In the genomic region with DNA sequence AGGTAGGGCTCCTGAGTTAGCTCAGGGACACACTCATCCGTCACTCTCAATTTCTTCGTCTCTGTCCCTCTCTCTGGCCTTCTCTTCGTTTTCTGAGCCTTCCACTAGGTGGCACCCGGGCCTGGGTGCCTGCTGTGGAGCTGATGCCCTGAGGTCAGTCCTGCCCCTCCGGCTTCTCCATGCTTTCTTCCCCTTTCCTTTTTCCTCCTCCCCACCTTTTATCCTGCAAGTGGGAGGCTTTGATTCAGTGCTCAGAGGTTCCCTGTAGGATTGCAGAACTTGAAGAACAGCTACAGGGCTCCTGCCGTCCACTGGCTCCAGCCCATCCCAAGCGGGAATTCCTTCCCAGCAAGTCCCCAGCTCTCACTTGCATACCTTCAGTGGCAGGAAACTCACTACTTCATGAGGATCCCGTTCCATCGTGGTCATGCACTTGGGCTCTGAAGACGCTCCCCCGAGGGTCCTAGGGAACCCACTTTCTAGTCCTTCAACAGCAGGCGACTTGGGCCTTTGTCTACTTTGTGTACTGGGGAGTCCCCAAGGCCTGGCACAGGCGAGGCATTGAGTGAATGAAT, we compare ENCODE assay signal across 8 cellular contexts. TPM values are rescaled to one million over a fixed set of nuclear protein-coding genes. Genes with fewer than 3 reads are reported as not detected.
DNase-seq lines count a peak whose midpoint lies in the region; ATAC-seq and TF ChIP-seq lines count a peak whose summit lies in the region.

No MANE protein-coding gene starts in this region.

- no peaks in the 10 kb centered on the region for H3K9me3 Mint-ChIP-seq in activated CD8-positive, alpha-beta T cell treated with anti-CD3 and anti-CD28 coated beads, Interleukin-2, amount 10 ng/mL, durations not matched to agents 7 days and 5 days (ENCODE audit: insufficient read depth)
- H3K9me3 Mint-ChIP-seq in mesothelial cell of epicardium: peaks cover 3% of the 10 kb centered on the region

- H3K36me3 Mint-ChIP-seq in activated CD8-positive, alpha-beta T cell treated with anti-CD3 and anti-CD28 coated beads, Interleukin-2, amount 10 ng/mL, durations not matched to agents 7 days and 5 days (ENCODE audit: low read depth): no peaks in the 10 kb centered on the region
- no peaks in the 10 kb centered on the region for H3K36me3 Mint-ChIP-seq in mesothelial cell of epicardium

- H3K4me3 Mint-ChIP-seq in activated CD8-positive, alpha-beta T cell treated with anti-CD3 and anti-CD28 coated beads, Interleukin-2, amount 10 ng/mL, durations not matched to agents 7 days and 5 days: no peak overlapping the region
- H3K4me3 Mint-ChIP-seq in mesothelial cell of epicardium: no peak overlapping the region

- no peak overlapping the region for H3K27ac Mint-ChIP-seq in activated CD8-positive, alpha-beta T cell treated with anti-CD3 and anti-CD28 coated beads, Interleukin-2, amount 10 ng/mL, durations not matched to agents 7 days and 5 days
- peak overlapping the region; percentile 23 for H3K27ac Mint-ChIP-seq in mesothelial cell of epicardium

- DNase-seq in BJ (ENCODE audit: low read depth) (no peak), NCI-H82 (lab: John Stamatoyannopoulos, UW) (peak; percentile 92), mesothelial cell of epicardium (ENCODE audit: low spot score in 2 of 2, unreplicated experiment in 2 of 2) (peak; percentile 38 to 71)
- DNase-seq in activated CD8-positive, alpha-beta T cell treated with anti-CD3 and anti-CD28 coated beads, Interleukin-2, amount 10 ng/mL, durations not matched to agents 7 days and 5 days: peak; percentile 67
- DNase-seq in effector memory CD4-positive, alpha-beta T cell: peak; percentile 14 to 37 (median 15)
- peak; percentile 75 for DNase-seq in stimulated activated CD8-positive, alpha-beta memory T cell treated with anti-CD3 and anti-CD28 coated beads, Interleukin-4, amount 100 ng/mL, for 48 hours

- H3K9me3 ChIP-seq in HEK293 (ENCODE audit: control insufficient read depth, insufficient read depth, low read depth, low read length): no peaks in the 10 kb centered on the region
- H3K9me3 ChIP-seq in effector memory CD4-positive, alpha-beta T cell (ENCODE audit: control insufficient read depth, low read length): no peaks in the 10 kb centered on the region

- no peaks in the 10 kb centered on the region for H3K27me3 ChIP-seq in BJ (ENCODE audit: control insufficient read depth, insufficient read depth, low read length)
- H3K27me3 ChIP-seq in effector memory CD4-positive, alpha-beta T cell (replicated peaks; ENCODE audit: control insufficient read depth, insufficient read depth, low read length, poor library complexity, severe bottlenecking): no peaks in the 10 kb centered on the region

- H3K4me1 Mint-ChIP-seq in activated CD8-positive, alpha-beta T cell treated with anti-CD3 and anti-CD28 coated beads, Interleukin-2, amount 10 ng/mL, durations not matched to agents 7 days and 5 days (ENCODE audit: low read depth): no peaks in the 10 kb centered on the region
- peaks cover 13% of the 10 kb centered on the region for H3K4me1 Mint-ChIP-seq in mesothelial cell of epicardium

- no peak overlapping the region for H3K4me3 ChIP-seq in BJ (ENCODE audit: low read depth, low read length)
- no peak overlapping the region for H3K4me3 ChIP-seq in HEK293 (ENCODE audit: low read depth, low read length)
- no peak overlapping the region for H3K4me3 ChIP-seq in effector memory CD4-positive, alpha-beta T cell (ENCODE audit: insufficient read depth, low read depth, low read length, poor library complexity, severe bottlenecking)

- H3K27me3 Mint-ChIP-seq in activated CD8-positive, alpha-beta T cell treated with anti-CD3 and anti-CD28 coated beads, Interleukin-2, amount 10 ng/mL, durations not matched to agents 7 days and 5 days (ENCODE audit: low read depth): no peaks in the 10 kb centered on the region
- H3K27me3 Mint-ChIP-seq in mesothelial cell of epicardium (ENCODE audit: low read depth): no peaks in the 10 kb centered on the region

- TF ChIP-seq CTCF in BJ (IDR thresholded peaks at IDR 0.05; ENCODE audit: insufficient read depth, low read depth, low read length): peak; percentile 96
- TF ChIP-seq CTCF in HEK293 (tag by site-specific recombination; IDR thresholded peaks at IDR 0.05): peak; percentile 88
- TF ChIP-seq CTCF in mesothelial cell of epicardium (IDR thresholded peaks at IDR 0.05; ENCODE audit: unreplicated experiment): peak; percentile 59

- CTCF ChIA-PET in BJ (lab: Yijun Ruan, JAX): interaction anchor here (0.6 to 5.0 kb wide), 51 partner anchors 9 to 209 kb away, joined by 3 to 70 read pairs (median 5); partner anchors contain the start of gene CLIC4
- CTCF ChIA-PET in HEK293 (lab: Yijun Ruan, JAX): interaction anchor here (0.5 to 6.8 kb wide), 57 partner anchors 10 to 1261 kb away, joined by 3 to 152 read pairs (median 4); partner anchors contain the start of gene CLIC4
- CTCF ChIA-PET in activated CD8-positive, alpha-beta T cell treated with anti-CD3 and anti-CD28 coated beads, Interleukin-2, amount 10 ng/mL, durations not matched to agents 7 days and 5 days (lab: Charles Lee): interaction anchor here (0.6 to 7.8 kb wide), 41 partner anchors 9 to 527 kb away, joined by 3 to 240 read pairs (median 4); partner anchors contain the start of gene CLIC4

- ATAC-seq in activated CD8-positive, alpha-beta T cell treated with anti-CD3 and anti-CD28 coated beads, Interleukin-2, amount 10 ng/mL, durations not matched to agents 7 days and 5 days: peak; percentile 77
- no peak for ATAC-seq in HG02763 (IDR thresholded peaks at IDR 0.05; ENCODE audit: unreplicated experiment)

- H3K27ac ChIP-seq in HEK293 (ENCODE audit: extremely low read depth, low read depth, low read length): no peak overlapping the region
- no peak overlapping the region for H3K27ac ChIP-seq in effector memory CD4-positive, alpha-beta T cell (ENCODE audit: insufficient read depth, low read length, poor library complexity, severe bottlenecking)

- H3K4me1 ChIP-seq in HEK293 (ENCODE audit: control insufficient read depth, insufficient read depth, low read length): no peaks in the 10 kb centered on the region; the same call in 1 of the 2 replicates
- H3K4me1 ChIP-seq in effector memory CD4-positive, alpha-beta T cell (ENCODE audit: control insufficient read depth, insufficient read depth, low read length, poor library complexity, severe bottlenecking): no peaks in the 10 kb centered on the region

- H3K36me3 ChIP-seq in BJ (ENCODE audit: control insufficient read depth, insufficient read depth, low read length) (no peaks in the 10 kb centered on the region), HEK293 (ENCODE audit: control insufficient read depth in 2 of 2, insufficient read depth in 1 of 2, low read length in 2 of 2) (no peaks in the 10 kb centered on the region)
- no peaks in the 10 kb centered on the region for H3K36me3 ChIP-seq in effector memory CD4-positive, alpha-beta T cell (ENCODE audit: control insufficient read depth, insufficient read depth, low read length)

- POLR2A ChIA-PET in BJ (lab: Charles Lee) (interaction anchor here (1.1 kb wide), 1 partner anchor 56 kb away, joined by 3 read pairs; the partner anchor contains the start of gene CLIC4), HEK293 (lab: Yijun Ruan, JAX) (interaction anchor here (0.7 to 2.8 kb wide), 4 partner anchors 17 to 142 kb away, joined by 3 to 28 read pairs (median 6); partner anchors contain the start of gene CLIC4)
- POLR2A ChIA-PET in activated CD8-positive, alpha-beta T cell treated with anti-CD3 and anti-CD28 coated beads, Interleukin-2, amount 10 ng/mL, durations not matched to agents 7 days and 5 days (lab: Charles Lee): interaction anchor here (0.6 to 0.7 kb wide), 2 partner anchors 196 to 565 kb away, joined by 3 to 4 read pairs; no protein-coding TSS in a partner anchor

TF ChIP-seq in HEK293, 187 proteins besides CTCF, POLR2A, EP300 and RAD21 (continues in another document):
- TF ChIP-seq ZNF561 (tag by site-specific recombination; IDR thresholded peaks at IDR 0.05; ENCODE audit: borderline replicate concordance) (no peak), ZNF621 (tag by site-specific recombination; IDR thresholded peaks at IDR 0.05) (no peak), PRDM1 (tag by site-specific recombination; IDR thresholded peaks at IDR 0.05) (peak; percentile 97), ZNF701 (tag by site-specific recombination; IDR thresholded peaks at IDR 0.05) (no peak), ZNF391 (tag by site-specific recombination; IDR thresholded peaks at IDR 0.05; ENCODE audit: borderline replicate concordance, low read depth) (no peak), ZEB2 (tag by site-specific recombination; IDR thresholded peaks at IDR 0.05) (0 out of 2 replicates have a peak, but pooled peaks have one; percentile 37), SP7 (tag by site-specific recombination; IDR thresholded peaks at IDR 0.05) (peak; percentile 65; the same call in 1 of the 2 replicates), ZNF791 (tag by site-specific recombination; IDR thresholded peaks at IDR 0.05) (no peak), REPIN1 (tag by site-specific recombination; IDR thresholded peaks at IDR 0.05; ENCODE audit: low read depth) (no peak), ZNF560 (tag by site-specific recombination; IDR thresholded peaks at IDR 0.05; ENCODE audit: borderline replicate concordance) (no peak), IKZF3 (tag by site-specific recombination; IDR thresholded peaks at IDR 0.05) (peak; percentile 95), WT1 (tag by site-specific recombination; IDR thresholded peaks at IDR 0.05) (peak; percentile 46; the same call in 1 of the 2 replicates), ZNF239 (tag by site-specific recombination; IDR thresholded peaks at IDR 0.05) (no peak), ZIC2 (tag by site-specific recombination; IDR thresholded peaks at IDR 0.05) (peak; percentile 43), GLIS2 (tag by site-specific recombination; IDR thresholded peaks at IDR 0.05) (no peak), ZNF2 (tag by site-specific recombination; IDR thresholded peaks at IDR 0.05) (peak; percentile 86; the same call in 1 of the 2 replicates), ZFHX2 (tag by site-specific recombination; conservative IDR thresholded peaks at IDR 0.05) (peak; percentile 30; the same call in 1 of the 2 replicates), MEIS1 (CRISPR knock-in tag; IDR thresholded peaks at IDR 0.05; ENCODE audit: borderline replicate concordance) (no peak), ZNF664 (tag by site-specific recombination; IDR thresholded peaks at IDR 0.05) (no peak)

RNA-seq across cellular contexts. Expression of gene SRRM1, which starts 45.6 kb away (rescaled TPM):
- 47.5 and 50.4 TPM in 2 replicates for polyA plus RNA-seq in BJ (2011; rRNA removed)
- 33.1 and 37.6 TPM in 2 replicates for polyA minus RNA-seq in BJ (2011; rRNA and poly(A)+ RNA removed)
- total RNA-seq in activated CD8-positive, alpha-beta T cell treated with anti-CD3 and anti-CD28 coated beads, Interleukin-2, amount 10 ng/mL, durations not matched to agents 7 days and 5 days: 100 to 1,000 TPM; 189 to 207 TPM
- total RNA-seq in mesothelial cell of epicardium: 206 to 219 TPM (median 219 TPM) in 3 replicates

RNA-seq across cellular contexts. Expression of gene CLIC4, which starts 56.5 kb away (rescaled TPM):
- 275 and 547 TPM in 2 replicates for polyA plus RNA-seq in BJ (2011; rRNA removed)
- 128 and 137 TPM in 2 replicates for polyA minus RNA-seq in BJ (2011; rRNA and poly(A)+ RNA removed)
- total RNA-seq in activated CD8-positive, alpha-beta T cell treated with anti-CD3 and anti-CD28 coated beads, Interleukin-2, amount 10 ng/mL, durations not matched to agents 7 days and 5 days: 1 to 10 TPM; 7.1 to 7.7 TPM
- total RNA-seq in mesothelial cell of epicardium: 135 to 136 TPM (median 135 TPM) in 3 replicates

Comparison
In these comparisons a context has a peak if more than half of its experiments do, and no peak if none do; other contexts are left out.
1. RNA of gene CLIC4, which starts 56.5 kb away (total RNA-seq): 135 to 136 TPM in mesothelial cell of epicardium; 7.1 to 7.7 TPM in activated CD8-positive, alpha-beta T cell treated with anti-CD3 and anti-CD28 coated beads, Interleukin-2, amount 10 ng/mL, durations not matched to agents 7 days and 5 days; every median in the first group is over 10 times any median in the second.
2. Peak in every context shown above with its lines, with median percentiles within 50 percentile points of each other: CTCF ChIP-seq.